Comparison of ENCODE assay signal across 16 cellular contexts in genomic region chr1:204025917-204026709, GRCh38. TPM values are rescaled to one million over a fixed set of nuclear protein-coding genes. Genes with fewer than 3 reads are reported as not detected.
DNase-seq lines count a peak whose midpoint lies in the region; ATAC-seq and TF ChIP-seq lines count a peak whose summit lies in the region.
"Had no signal": no experiment of that assay in that cellular context is flagged by ENCODE, and none has a peak within 500 bp of the region (broad histone marks: within the 10 kb centered on the region; RNA-seq: fewer than 3 reads in every experiment).

No MANE protein-coding gene starts in this region.

- H3K9me3 ChIP-seq in HEK293 (ENCODE audit: control insufficient read depth, insufficient read depth, low read depth, low read length): no peaks in the 10 kb centered on the region

- peak; percentile 68 for ATAC-seq in WTC11

- POLR2A ChIA-PET in HEK293 (lab: Yijun Ruan, JAX) (no interaction called here), WTC11 (lab: Charles Lee) (interaction anchor here (1.0 kb wide), 1 partner anchor 47 kb away, joined by 4 read pairs; the partner anchor contains the start of gene SOX13)

- H3K27me3 Mint-ChIP-seq in WTC11 (ENCODE audit: low read depth): peaks cover 20% of the 10 kb centered on the region

- H3K9me3 Mint-ChIP-seq in WTC11: no peaks in the 10 kb centered on the region
- H3K9me3 Mint-ChIP-seq: CD14-positive monocyte had no signal

- DNase-seq in WTC11 (ENCODE audit: low spot score) (peak; percentile 22), mesenteric fat pad (ENCODE audit: low spot score) (peak; percentile 75), retina (peak; percentile 33), NCI-H1930 (lab: John Stamatoyannopoulos, UW) (no peak), HK-2 (ENCODE audit: unreplicated experiment) (no peak), occipital lobe (lab: John Stamatoyannopoulos, UW) (no peak)
- DNase-seq: ACHN, AML-193, NCI-H1417 treated with DMSO at 0.1 percent for 48 hours, NCI-H2029 treated with DMSO at 0.1 percent for 48 hours, NCI-H510A treated with DMSO at 0.1 percent for 48 hours, NCI-H82, Right ventricle myocardium superior had no signal

- H3K27ac Mint-ChIP-seq in WTC11: no peak overlapping the region
- H3K27ac Mint-ChIP-seq: CD14-positive monocyte had no signal

- no peak overlapping the region for H3K4me3 ChIP-seq in HEK293 (ENCODE audit: low read depth, low read length)
- H3K4me3 ChIP-seq: SK-N-MC had no signal

- TF ChIP-seq CTCF in HEK293 (tag by site-specific recombination; IDR thresholded peaks at IDR 0.05) (no peak), WTC11 (IDR thresholded peaks at IDR 0.05) (no peak)

- no peak overlapping the region for H3K27ac ChIP-seq in HEK293 (ENCODE audit: extremely low read depth, low read depth, low read length)
- H3K27ac ChIP-seq: SK-N-MC had no signal

- H3K4me1 Mint-ChIP-seq in WTC11: peaks cover 26% of the 10 kb centered on the region

- no peaks in the 10 kb centered on the region for H3K36me3 ChIP-seq in HEK293 (ENCODE audit: control insufficient read depth in 2 of 2, insufficient read depth in 1 of 2, low read length in 2 of 2)

- no peaks in the 10 kb centered on the region for H3K36me3 Mint-ChIP-seq in WTC11
- H3K36me3 Mint-ChIP-seq: CD14-positive monocyte had no signal

- H3K4me3 Mint-ChIP-seq in WTC11: no peak overlapping the region

- peaks cover 7% of the 10 kb centered on the region; the same call in 1 of the 2 replicates for H3K4me1 ChIP-seq in HEK293 (ENCODE audit: control insufficient read depth, insufficient read depth, low read length)

- CTCF ChIA-PET in HEK293 (lab: Yijun Ruan, JAX): no interaction called here
- CTCF ChIA-PET in WTC11 (lab: Charles Lee): interaction anchor here (1.6 kb wide), 1 partner anchor 103 kb away, joined by 6 read pairs; no protein-coding TSS in a partner anchor

TF ChIP-seq in HEK293, 187 proteins besides CTCF, POLR2A, EP300 and RAD21:
- TF ChIP-seq ZNF561 (tag by site-specific recombination; IDR thresholded peaks at IDR 0.05; ENCODE audit: borderline replicate concordance) (no peak), SALL2 (tag by site-specific recombination; IDR thresholded peaks at IDR 0.05; ENCODE audit: borderline replicate concordance) (no peak), ZFHX2 (tag by site-specific recombination; conservative IDR thresholded peaks at IDR 0.05) (0 out of 2 replicates have a peak, but pooled peaks have one; percentile 11)
- TF ChIP-seq, protein P1, sequence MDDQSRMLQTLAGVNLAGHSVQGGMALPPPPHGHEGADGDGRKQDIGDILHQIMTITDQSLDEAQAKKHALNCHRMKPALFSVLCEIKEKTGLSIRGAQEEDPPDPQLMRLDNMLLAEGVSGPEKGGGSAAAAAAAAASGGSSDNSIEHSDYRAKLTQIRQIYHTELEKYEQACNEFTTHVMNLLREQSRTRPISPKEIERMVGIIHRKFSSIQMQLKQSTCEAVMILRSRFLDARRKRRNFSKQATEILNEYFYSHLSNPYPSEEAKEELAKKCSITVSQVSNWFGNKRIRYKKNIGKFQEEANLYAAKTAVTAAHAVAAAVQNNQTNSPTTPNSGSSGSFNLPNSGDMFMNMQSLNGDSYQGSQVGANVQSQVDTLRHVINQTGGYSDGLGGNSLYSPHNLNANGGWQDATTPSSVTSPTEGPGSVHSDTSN (CRISPR knock-in tag; IDR thresholded peaks at IDR 0.05): no peak

TF ChIP-seq in WTC11, 78 proteins besides CTCF, POLR2A, EP300 and RAD21:
- TF ChIP-seq CREB1 (CRISPR knock-in tag; IDR thresholded peaks at IDR 0.05) (no peak), JUN (CRISPR knock-in tag; IDR thresholded peaks at IDR 0.05) (no peak), IRF1 (CRISPR knock-in tag; IDR thresholded peaks at IDR 0.05) (no peak), SP1 (CRISPR knock-in tag; conservative IDR thresholded peaks at IDR 0.05) (no peak), ZBTB43 (CRISPR knock-in tag; IDR thresholded peaks at IDR 0.05) (no peak), ZNF121 (CRISPR knock-in tag; IDR thresholded peaks at IDR 0.05) (no peak), ZNF416 (CRISPR knock-in tag; IDR thresholded peaks at IDR 0.05) (no peak), ZNF281 (CRISPR knock-in tag; IDR thresholded peaks at IDR 0.05) (no peak), ZNF138 (CRISPR knock-in tag; conservative IDR thresholded peaks at IDR 0.05) (no peak), NR3C1 (CRISPR knock-in tag; conservative IDR thresholded peaks at IDR 0.05; ENCODE audit: low read depth) (no peak)
- TF ChIP-seq, protein P2, sequence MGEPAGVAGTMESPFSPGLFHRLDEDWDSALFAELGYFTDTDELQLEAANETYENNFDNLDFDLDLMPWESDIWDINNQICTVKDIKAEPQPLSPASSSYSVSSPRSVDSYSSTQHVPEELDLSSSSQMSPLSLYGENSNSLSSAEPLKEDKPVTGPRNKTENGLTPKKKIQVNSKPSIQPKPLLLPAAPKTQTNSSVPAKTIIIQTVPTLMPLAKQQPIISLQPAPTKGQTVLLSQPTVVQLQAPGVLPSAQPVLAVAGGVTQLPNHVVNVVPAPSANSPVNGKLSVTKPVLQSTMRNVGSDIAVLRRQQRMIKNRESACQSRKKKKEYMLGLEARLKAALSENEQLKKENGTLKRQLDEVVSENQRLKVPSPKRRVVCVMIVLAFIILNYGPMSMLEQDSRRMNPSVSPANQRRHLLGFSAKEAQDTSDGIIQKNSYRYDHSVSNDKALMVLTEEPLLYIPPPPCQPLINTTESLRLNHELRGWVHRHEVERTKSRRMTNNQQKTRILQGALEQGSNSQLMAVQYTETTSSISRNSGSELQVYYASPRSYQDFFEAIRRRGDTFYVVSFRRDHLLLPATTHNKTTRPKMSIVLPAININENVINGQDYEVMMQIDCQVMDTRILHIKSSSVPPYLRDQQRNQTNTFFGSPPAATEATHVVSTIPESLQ (CRISPR knock-in tag; IDR thresholded peaks at IDR 0.05): no peak

RNA-seq across cellular contexts. Expression of gene SOX13, which starts 46.8 kb away (rescaled TPM):
- total RNA-seq in WTC11 (2021) (139 to 171 TPM (median 148 TPM) in 3 replicates), mesenteric fat pad (33.1 TPM), occipital lobe (0.78 TPM)

Comparison
In these comparisons a context has a peak if more than half of its experiments do, and no peak if none do; other contexts are left out.
1. DNase-seq: peak in WTC11 (single experiment), mesenteric fat pad (single experiment) and retina (single experiment); none in NCI-H1930 (0 of 2), HK-2 (single experiment) and occipital lobe (single experiment).
2. RNA of gene SOX13, which starts 46.8 kb away (total RNA-seq): 139 to 171 TPM in WTC11 and 33.1 TPM in mesenteric fat pad (single experiment); 0.78 TPM in occipital lobe (single experiment); every median in the first group is over 10 times any median in the second.